10 cellular contexts compared by ENCODE assay signal in genomic region chr1:226732856-226733291, GRCh38. TPM values are rescaled to one million over a fixed set of nuclear protein-coding genes. Genes with fewer than 3 reads are reported as not detected.
DNase-seq lines count a peak whose midpoint lies in the region; ATAC-seq and TF ChIP-seq lines count a peak whose summit lies in the region.
"Had no signal": no experiment of that assay in that cellular context is flagged by ENCODE, and none has a peak within 500 bp of the region (broad histone marks: within the 10 kb centered on the region; RNA-seq: fewer than 3 reads in every experiment).

No MANE protein-coding gene starts in this region.

- WGBS in esophagus squamous epithelium, 2 donors = 43 to 75% methylated on average over 4 of the region's 4 CpGs

- H3K27ac ChIP-seq in esophagus squamous epithelium (peak overlapping the region; percentile 33 to 96 (median 92)), skeletal muscle tissue (ENCODE audit: low read depth, low read length) (no peak overlapping the region), left lung (no peak overlapping the region), A673 (ENCODE audit: low read depth, low read length, poor library complexity, severe bottlenecking) (no peak overlapping the region), ascending aorta (peak overlapping the region in 1 of 2 donors; percentile 28)

- CTCF ChIA-PET in T-cell (lab: Charles Lee) (interaction anchor here (0.6 to 2.2 kb wide), 3 partner anchors 9 to 47 kb away, joined by 4 to 8 read pairs (median 5); no protein-coding TSS in a partner anchor), A673 (lab: Charles Lee) (interaction anchor here (0.5 kb wide), 1 partner anchor 336 kb away, joined by 7 read pairs; no protein-coding TSS in a partner anchor)

- no peaks in the 10 kb centered on the region for H3K9me3 ChIP-seq in esophagus squamous epithelium
- no peaks in the 10 kb centered on the region for H3K9me3 ChIP-seq in skeletal muscle tissue (ENCODE audit: control insufficient read depth in 3 of 3, low read length in 3 of 3)
- no peaks in the 10 kb centered on the region for H3K9me3 ChIP-seq in left lung
- no peaks in the 10 kb centered on the region for H3K9me3 ChIP-seq in A673 (ENCODE audit: low read depth, low read length, poor library complexity, severe bottlenecking)
- H3K9me3 ChIP-seq in ascending aorta = no peaks in the 10 kb centered on the region

- no peak for TF ChIP-seq CTCF in GM06990 (IDR thresholded peaks at IDR 0.05; ENCODE audit: insufficient read depth, low read length, poor library complexity, severe bottlenecking)
- no peak for TF ChIP-seq CTCF in esophagus squamous epithelium (IDR thresholded peaks at IDR 0.05)
- no peak for TF ChIP-seq CTCF in left lung (IDR thresholded peaks at IDR 0.05)
- no peak for TF ChIP-seq CTCF in A673 (conservative IDR thresholded peaks at IDR 0.05; ENCODE audit: low read depth, low read length)
- TF ChIP-seq CTCF in ascending aorta (IDR thresholded peaks at IDR 0.05) = no peak

- H3K36me3 ChIP-seq in GM06990 (ENCODE audit: control insufficient read depth, insufficient read depth, low read length) (peaks cover 10% of the 10 kb centered on the region), esophagus squamous epithelium (peaks cover 0 to 47% (median 10%) of the 10 kb centered on the region in 3 donors), skeletal muscle tissue (ENCODE audit: control insufficient read depth in 3 of 3, insufficient read depth in 3 of 3, low read length in 3 of 3) (peaks cover 2 to 19% (median 14%) of the 10 kb centered on the region in 3 donors), left lung (peaks cover 0 to 40% of the 10 kb centered on the region in 2 donors), A673 (ENCODE audit: insufficient read depth, low read length, poor library complexity, severe bottlenecking) (no peaks in the 10 kb centered on the region), ascending aorta (no peaks in the 10 kb centered on the region)

- H3K27ac Mint-ChIP-seq in T-cell = peak overlapping the region; percentile 87 to 93

- H3K9me3 Mint-ChIP-seq in T-cell = no peaks in the 10 kb centered on the region

- H3K4me3 Mint-ChIP-seq in T-cell = peak overlapping the region; percentile 85 to 95 (median 90)

- BruUV-seq in A673 (replicated peaks; lab: Mats Ljungman, UMichigan) = no TSS peak

- H3K4me1 ChIP-seq in esophagus squamous epithelium (peaks cover 24 to 90% (median 64%) of the 10 kb centered on the region in 3 donors), skeletal muscle tissue (ENCODE audit: control insufficient read depth in 3 of 3, insufficient read depth in 3 of 3, low read length in 3 of 3) (peaks cover 26 to 45% (median 43%) of the 10 kb centered on the region in 3 donors), left lung (peaks cover 32 to 93% of the 10 kb centered on the region in 2 donors), A673 (ENCODE audit: insufficient read depth, low read length, poor library complexity, severe bottlenecking) (no peaks in the 10 kb centered on the region), ascending aorta (peaks cover 21 to 43% of the 10 kb centered on the region in 2 donors)

- H3K27me3 Mint-ChIP-seq in T-cell = no peaks in the 10 kb centered on the region

- H3K4me3 ChIP-seq in GM06990 (replicated peaks; ENCODE audit: low read depth, low read length) (peak overlapping the region; percentile 6), esophagus squamous epithelium (peak overlapping the region in 3 of 4 donors; percentile 22 to 93 (median 68)), skeletal muscle tissue (ENCODE audit: low read length in 3 of 3) (peak overlapping the region; percentile 26 to 49 (median 41)), left lung (peak overlapping the region in 1 of 2 donors; percentile 90), A673 (ENCODE audit: low read depth, low read length, poor library complexity, severe bottlenecking) (no peak overlapping the region), ascending aorta (peak overlapping the region in 1 of 2 donors; percentile 36)

- DNase-seq in GM06990 (ENCODE audit: extremely low read depth, insufficient read length) (no peak), T-cell (peak in 3 of 34 experiments; percentile 31 to 35 (median 33)), esophagus squamous epithelium (lab: John Stamatoyannopoulos, UW) (no peak), left lung (no peak), A673 (ENCODE audit: low spot score) (no peak), ascending aorta (ENCODE audit: low spot score in 2 of 2) (no peak)
- DNase-seq in effector CD4-positive, alpha-beta T cell = no peak
- DNase-seq: NCI-H2081, SHP77 treated with DMSO at 0.1 percent for 48 hours had no signal

- ATAC-seq in T-cell (replicated peaks in 1 of 4) = peak in 3 of 4 experiments; percentile 4 to 15 (median 8)
- no peak for ATAC-seq in left lung

- H3K27me3 ChIP-seq in GM06990 (replicated peaks; ENCODE audit: control insufficient read depth, insufficient read depth, low read length) (no peaks in the 10 kb centered on the region), esophagus squamous epithelium (no peaks in the 10 kb centered on the region), skeletal muscle tissue (ENCODE audit: control insufficient read depth in 3 of 3, insufficient read depth in 3 of 3, low read length in 3 of 3) (no peaks in the 10 kb centered on the region), left lung (no peaks in the 10 kb centered on the region), A673 (replicated peaks; ENCODE audit: insufficient read depth, low read depth, low read length, poor library complexity) (no peaks in the 10 kb centered on the region), ascending aorta (no peaks in the 10 kb centered on the region)

- peaks cover 58 to 79% (median 77%) of the 10 kb centered on the region in 3 donors for H3K4me1 Mint-ChIP-seq in T-cell

- H3K36me3 Mint-ChIP-seq in T-cell = peaks cover 68% of the 10 kb centered on the region

- intact Hi-C loops in esophagus squamous epithelium (cut with DNase I) = loop anchor here (10.0 kb wide), 1 partner anchor 88 kb away; no protein-coding TSS in a partner anchor
- intact Hi-C loops in left lung (cut with DNase I) = loop anchor here in 1 of 2 donors (10.0 kb wide), 1 partner anchor 88 kb away; no protein-coding TSS in a partner anchor
- intact Hi-C loops in A673 (cut with micrococcal nuclease; ENCODE audit: unreplicated experiment) = no loop called here
- intact Hi-C loops in ascending aorta (cut with DNase I) = no loop called here

- POLR2A ChIA-PET in T-cell (lab: Charles Lee) = interaction anchor here (0.6 to 1.7 kb wide), 7 partner anchors 11 to 70 kb away, joined by 3 to 6 read pairs (median 3); no protein-coding TSS in a partner anchor
- POLR2A ChIA-PET in A673 (lab: Charles Lee; ENCODE audit: low non-redundant PET) = no interaction called here

- peak overlapping the region in 2 of 3 donors; percentile 42 to 58 for H3K9ac ChIP-seq in skeletal muscle tissue (ENCODE audit: low read depth in 1 of 3, low read length in 3 of 3)

- TF ChIP-seq POLR2A in esophagus squamous epithelium (IDR thresholded peaks at IDR 0.05) = no peak

RNA-seq across cellular contexts. Expression of gene ITPKB, which starts 6.2 kb away (rescaled TPM):
- total RNA-seq in T-cell (100 to 1,000 TPM; 153 to 351 (median 179) TPM), esophagus squamous epithelium (10 to 100 TPM; 10.7 to 22.3 (median 15.9) TPM), skeletal muscle tissue (18.8 TPM), left lung (10 to 100 TPM; 25.0 to 34.6 TPM), A673 (2021) (12.5 and 14.1 TPM in 2 replicates), ascending aorta (27.5 TPM)

Comparison
In these comparisons a context has a peak if more than half of its experiments do, and no peak if none do; other contexts are left out.
1. H3K27ac ChIP-seq: peak in esophagus squamous epithelium (4 of 4); none in skeletal muscle tissue (single experiment), left lung (0 of 2) and A673 (single experiment).